In the genomic region with DNA sequence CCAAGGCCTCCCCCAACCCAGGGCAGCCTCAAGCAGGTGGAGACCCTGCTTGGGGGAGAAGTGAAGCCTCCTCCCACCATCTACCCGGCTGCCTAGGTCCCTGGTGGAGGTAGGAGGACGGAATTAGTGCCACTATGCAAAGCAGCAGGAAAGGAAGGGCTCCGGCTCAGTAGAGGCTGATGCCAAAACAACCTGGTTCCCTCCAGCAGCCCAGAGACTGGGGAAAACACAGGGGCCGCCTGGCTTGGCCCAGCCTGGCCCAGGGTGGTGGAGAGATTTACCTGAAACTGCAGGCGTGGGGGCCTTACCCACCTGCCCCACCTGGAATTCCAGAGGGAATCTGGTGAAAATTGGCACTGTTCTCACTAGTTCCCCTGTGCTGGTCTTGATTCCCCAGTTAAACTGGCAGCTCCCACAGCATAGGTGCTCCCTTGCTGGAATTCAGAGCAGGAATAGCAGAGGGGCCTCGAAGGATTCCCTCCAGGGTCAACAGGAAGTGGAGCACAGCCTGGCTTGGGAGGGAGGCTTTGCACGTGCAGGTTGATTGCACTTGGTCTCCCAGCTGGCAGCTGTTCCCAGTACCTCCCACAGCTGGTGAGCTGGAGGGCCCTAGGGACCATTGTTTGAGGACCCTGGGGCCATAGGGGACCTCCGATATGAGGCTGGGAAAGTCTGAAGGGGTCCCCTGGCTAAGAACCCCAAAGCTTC, we compare ENCODE assay signal across 14 cellular contexts. TPM values are rescaled to one million over a fixed set of nuclear protein-coding genes. Genes with fewer than 3 reads are reported as not detected.
DNase-seq lines count a peak whose midpoint lies in the region; ATAC-seq and FAIRE-seq lines count a peak whose summit lies in the region.
"Had no signal": no experiment of that assay in that cellular context is flagged by ENCODE, and none has a peak within 500 bp of the region (broad histone marks: within the 10 kb centered on the region; RNA-seq: fewer than 3 reads in every experiment).

No MANE protein-coding gene starts in this region.

- peaks cover 87% of the 10 kb centered on the region for H3K4me1 ChIP-seq in Karpas-422 (ENCODE audit: low read length)
- H3K4me1 ChIP-seq: parathyroid adenoma had no signal

- ATAC-seq in memory B cell (ENCODE audit: low read depth) (peak; percentile 27), GM21423 (IDR thresholded peaks at IDR 0.05; ENCODE audit: unreplicated experiment) (no peak)
- ATAC-seq: heart right ventricle had no signal

- DNase-seq in GM18507 (ENCODE audit: extremely low spot score, insufficient read length, low read depth) (no peak), Karpas-422 (peak; percentile 91), memory B cell (ENCODE audit: low spot score in 2 of 2) (no peak), ureter (ENCODE audit: low spot score) (no peak)
- DNase-seq: activated T-cell treated with anti-CD3 and anti-CD28 coated beads, Interleukin-2, amount 50 U/mL, for 48 hours; amniotic stem cell; heart right ventricle; HFFc6; kidney glomerular epithelial cell; NCI-H2029 treated with DMSO at 0.1 percent for 48 hours; T1000 had no signal

- peaks cover 31% of the 10 kb centered on the region for H3K36me3 Mint-ChIP-seq in memory B cell

- H3K36me3 ChIP-seq in Karpas-422 (ENCODE audit: insufficient read depth, low read length): peaks cover 42% of the 10 kb centered on the region

- H3K79me2 ChIP-seq in Karpas-422 (ENCODE audit: low read length): peaks cover 27% of the 10 kb centered on the region
- H3K79me2 ChIP-seq: parathyroid adenoma had no signal

- peak overlapping the region; percentile 100 for H3K4me3 ChIP-seq in Karpas-422 (ENCODE audit: low read length)
- H3K4me3 ChIP-seq: heart right ventricle had no signal

- peaks cover 20% of the 10 kb centered on the region for H4K20me1 ChIP-seq in Karpas-422 (ENCODE audit: insufficient read depth, low read depth, low read length)

- peak overlapping the region; percentile 94 for H3K4me2 ChIP-seq in Karpas-422 (ENCODE audit: low read depth, low read length, poor library complexity, severe bottlenecking)

- H3K27ac Mint-ChIP-seq in memory B cell: peak overlapping the region; percentile 87
- H3K27ac Mint-ChIP-seq: HFFc6 had no signal

- no peaks in the 10 kb centered on the region for H3K9me2 ChIP-seq in Karpas-422 (replicated peaks; ENCODE audit: insufficient read depth, low read length)

- no peaks in the 10 kb centered on the region for H3K9me3 ChIP-seq in Karpas-422 (ENCODE audit: low read length)
- H3K9me3 ChIP-seq: heart right ventricle had no signal

- peak overlapping the region; percentile 100 for H3K4me3 Mint-ChIP-seq in memory B cell
- H3K4me3 Mint-ChIP-seq: HFFc6 had no signal

- H2AFZ ChIP-seq in Karpas-422 (ENCODE audit: low read length): no peak overlapping the region
- H2AFZ ChIP-seq: parathyroid adenoma had no signal

- peak overlapping the region; percentile 100 for H3K9ac ChIP-seq in Karpas-422 (ENCODE audit: low read length)
- H3K9ac ChIP-seq: parathyroid adenoma had no signal

- no peaks in the 10 kb centered on the region for H3K9me3 Mint-ChIP-seq in memory B cell
- H3K9me3 Mint-ChIP-seq: HFFc6 had no signal

- H3K27ac ChIP-seq in Karpas-422 (ENCODE audit: low read length): peak overlapping the region; percentile 99
- H3K27ac ChIP-seq: heart right ventricle, parathyroid adenoma had no signal

- no peaks in the 10 kb centered on the region for H3K27me3 ChIP-seq in Karpas-422 (ENCODE audit: low read length)
- H3K27me3 ChIP-seq: heart right ventricle had no signal

- peaks cover 44% of the 10 kb centered on the region for H3K4me1 Mint-ChIP-seq in memory B cell

- no peaks in the 10 kb centered on the region for H3K27me3 Mint-ChIP-seq in memory B cell

- FAIRE-seq in GM18507 (lab: Jason Lieb, UNC): peak; percentile 60

RNA-seq across cellular contexts. Expression of a gene that starts 4.5 kb away (rescaled TPM):
- total RNA-seq in Karpas-422 (2014; rRNA removed; shearing (Covaris generic); ENCODE audit: low replicate concordance): 545 and 1,164 TPM in 2 replicates
- total RNA-seq in ureter: 12.5 TPM
- total RNA-seq: epithelial cell of proximal tubule had no signal

RNA-seq across cellular contexts. Expression of a gene that starts 9.0 kb away (rescaled TPM):
- total RNA-seq in Karpas-422 (2014; rRNA removed; shearing (Covaris generic); ENCODE audit: low replicate concordance): not detected in 2 replicates
- not detected for total RNA-seq in ureter
- total RNA-seq: epithelial cell of proximal tubule, heart right ventricle, HFFc6 had no signal

RNA-seq across cellular contexts. Expression of a gene that starts 16.6 kb away (rescaled TPM):
- not detected in 2 replicates for total RNA-seq in Karpas-422 (2014; rRNA removed; shearing (Covaris generic); ENCODE audit: low replicate concordance)
- not detected for total RNA-seq in ureter
- total RNA-seq: epithelial cell of proximal tubule, heart right ventricle, HFFc6 had no signal

RNA-seq across cellular contexts. Expression of a gene that starts 31.2 kb away (rescaled TPM):
- not detected in 2 replicates for total RNA-seq in Karpas-422 (2014; rRNA removed; shearing (Covaris generic); ENCODE audit: low replicate concordance)
- total RNA-seq in ureter: not detected
- total RNA-seq: epithelial cell of proximal tubule, heart right ventricle, HFFc6 had no signal

RNA-seq across cellular contexts. Expression of a gene that starts 45.1 kb away (rescaled TPM):
- under 0.01 and 0.07 TPM in 2 replicates for total RNA-seq in Karpas-422 (2014; rRNA removed; shearing (Covaris generic); ENCODE audit: low replicate concordance)
- 2.2 TPM for total RNA-seq in ureter
- total RNA-seq: epithelial cell of proximal tubule, HFFc6 had no signal

Comparison
In these comparisons a context has a peak if more than half of its experiments do, and no peak if none do; other contexts are left out.
1. RNA of a gene that starts 4.5 kb away (total RNA-seq): 545 to 1,164 TPM in Karpas-422; 12.5 TPM in ureter (single experiment); every median in the first group is over 10 times any median in the second.